17 cellular contexts compared by ENCODE assay signal in the genomic region with DNA sequence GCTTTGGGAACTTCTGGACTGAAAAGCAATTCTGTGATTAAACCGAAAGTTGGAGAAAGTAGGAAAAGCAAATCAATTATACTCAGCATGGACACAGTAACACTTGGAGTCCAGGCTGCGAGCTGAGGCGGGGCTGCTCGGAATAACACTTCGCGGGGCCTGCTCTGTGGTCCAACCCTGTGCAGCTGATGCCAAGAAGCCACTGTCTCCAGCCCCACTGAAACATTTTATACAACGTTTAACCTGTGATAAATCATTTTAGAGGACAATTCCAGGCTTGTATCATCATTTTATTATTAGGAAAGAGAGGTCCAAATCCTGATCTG.
"Had no signal": no experiment of that assay in that cellular context is flagged by ENCODE, and none has a peak within 500 bp of the region (broad histone marks: within the 10 kb centered on the region; RNA-seq: fewer than 3 reads in every experiment).

No MANE protein-coding gene starts in this region.

- H3K4me3 ChIP-seq: adrenal gland, cardiac muscle cell, sigmoid colon, transverse colon had no signal

- H3K36me3 ChIP-seq: adrenal gland, cardiac muscle cell, sigmoid colon, transverse colon had no signal

- H3K27ac ChIP-seq: cardiac muscle cell had no signal

- H3K9me3 ChIP-seq: adrenal gland, sigmoid colon had no signal

- H3K4me1 ChIP-seq: adrenal gland had no signal

- ATAC-seq: SK-N-SH treated with all-trans-retinoic acid at 6 μM for 48 hours; stimulated activated naive B cell treated with anti-CD40 and anti-IgM and Interleukin-4, amounts not matched to agents 10 μg/mL and 1 μg/mL and 100 μg/mL, for 72 hours had no signal

- H3K4me3 Mint-ChIP-seq: stimulated activated naive B cell treated with anti-CD40 and anti-IgM and Interleukin-4, amounts not matched to agents 10 μg/mL and 1 μg/mL and 100 μg/mL, for 72 hours had no signal

- DNase-seq: activated CD4-positive, alpha-beta T cell treated with anti-CD3 and anti-CD28 coated beads, Interleukin-2, amount 50 U/mL, for 4 hours; activated CD4-positive, CD25-positive, alpha-beta regulatory T cell treated with anti-CD3 and anti-CD28 coated beads, Interleukin-2, amount 50 U/mL, for 72 hours; activated effector memory CD4-positive, alpha-beta T cell treated with Interleukin-2 at 50 U/mL for 16 hours; activated naive CD4-positive, alpha-beta T cell treated with anti-CD3 and anti-CD28 coated beads, Interleukin-2, amount 50 U/mL, for 16 hours; activated T-cell treated with anti-CD3 and anti-CD28 coated beads, Interleukin-2, amount 50 U/mL, for 1 hour; adrenal gland; cortex of kidney; effector CD4-positive, alpha-beta T cell; glutamatergic neuron; kidney; sigmoid colon; stimulated activated CD4-positive, alpha-beta T cell treated with anti-CD3 and anti-CD28 coated beads, Interleukin-12 subunit alpha, Interleukin-12 subunit beta, amount 100 ng/mL, for 4 hours; stimulated activated CD4-positive, alpha-beta T cell treated with anti-CD3 and anti-CD28 coated beads, Interleukin-2, amount 100 ng/mL, for 24 hours; stimulated activated naive B cell treated with anti-CD40 and anti-IgM and Interleukin-4, amounts not matched to agents 10 μg/mL and 1 μg/mL and 100 μg/mL, for 72 hours; transverse colon had no signal

- H3K27ac Mint-ChIP-seq: stimulated activated naive B cell treated with anti-CD40 and anti-IgM and Interleukin-4, amounts not matched to agents 10 μg/mL and 1 μg/mL and 100 μg/mL, for 72 hours had no signal

- FAIRE-seq: kidney had no signal

- H3K27me3 ChIP-seq: adrenal gland, cardiac muscle cell, sigmoid colon, transverse colon had no signal
